ENCODE assay signal across 8 cellular contexts in the genomic region with DNA sequence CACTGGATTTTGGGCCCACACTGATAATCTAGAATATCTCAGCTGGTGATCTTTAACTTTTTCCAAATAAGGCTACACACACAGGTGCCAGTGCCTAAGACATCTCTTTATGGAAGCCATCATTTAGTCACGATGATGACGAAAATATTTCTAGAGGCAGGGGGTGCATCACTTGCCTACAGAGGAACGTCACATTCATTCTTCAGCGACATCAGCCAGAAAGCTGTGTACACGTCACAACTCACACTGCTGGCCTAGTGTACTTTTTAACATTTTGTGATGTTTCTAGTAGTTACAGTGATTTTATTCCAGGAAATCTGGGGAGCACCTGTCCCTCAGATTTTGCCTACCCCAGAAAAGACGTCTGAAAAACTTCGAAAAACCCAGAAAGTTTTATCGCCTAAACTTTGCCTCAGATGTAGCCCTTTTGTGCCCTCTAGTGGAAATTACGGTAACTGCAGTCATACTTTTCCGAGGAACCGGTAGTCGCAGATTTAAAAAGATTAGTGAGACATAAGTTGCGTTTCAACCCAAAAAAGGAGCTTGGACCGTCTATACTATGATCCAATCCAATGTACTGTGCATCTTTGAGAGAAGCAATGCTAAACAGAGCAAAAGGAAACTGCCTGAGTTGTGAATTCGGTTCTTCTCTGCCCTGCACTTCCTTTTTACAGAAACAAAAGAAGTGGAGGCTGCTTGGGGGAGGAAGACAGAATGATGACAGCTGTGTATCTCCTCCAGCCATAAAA.
DNase-seq lines count a peak whose midpoint lies in the region; ATAC-seq and TF ChIP-seq lines count a peak whose summit lies in the region.

No MANE protein-coding gene starts in this region.

- TF ChIP-seq POLR2A in esophagus squamous epithelium (IDR thresholded peaks at IDR 0.05) = no peak

- no peak for DNase-seq in CD14-positive monocyte (ENCODE audit: low spot score)
- DNase-seq in NCI-H526 (lab: John Stamatoyannopoulos, UW) = peak; percentile 1 to 59
- peak; percentile 23 for DNase-seq in activated CD8-positive, alpha-beta memory T cell treated with anti-CD3 and anti-CD28 coated beads, Interleukin-2, amount 50 U/mL, for 24 hours (ENCODE audit: extremely low read depth)
- no peak for DNase-seq in esophagus squamous epithelium (lab: John Stamatoyannopoulos, UW)
- DNase-seq in naive B cell = peak; percentile 55
- DNase-seq in thoracic aorta (ENCODE audit: low spot score) = no peak

- WGBS in esophagus squamous epithelium, 2 donors = 15 to 20% methylated on average over 15 of the region's 15 CpGs

- H3K4me1 ChIP-seq in esophagus squamous epithelium (peaks cover 0 to 24% (median 0%) of the 10 kb centered on the region in 3 donors), thoracic aorta (ENCODE audit: control insufficient read depth in 1 of 2, low read depth in 2 of 2) (no peaks in the 10 kb centered on the region)

- H3K36me3 ChIP-seq in esophagus squamous epithelium = no peaks in the 10 kb centered on the region
- H3K36me3 ChIP-seq in thoracic aorta = no peaks in the 10 kb centered on the region

- H3K4me3 Mint-ChIP-seq in CD14-positive monocyte = peak overlapping the region; percentile 66 to 86
- peak overlapping the region; percentile 73 to 90 (median 82) for H3K4me3 Mint-ChIP-seq in naive B cell

- H3K36me3 Mint-ChIP-seq in CD14-positive monocyte = no peaks in the 10 kb centered on the region
- H3K36me3 Mint-ChIP-seq in naive B cell = no peaks in the 10 kb centered on the region

- peak; percentile 91 for TF ChIP-seq CTCF in CD14-positive monocyte (IDR thresholded peaks at IDR 0.05)
- TF ChIP-seq CTCF in esophagus squamous epithelium (IDR thresholded peaks at IDR 0.05) = peak; percentile 89 to 95 (median 90)
- TF ChIP-seq CTCF in thoracic aorta (IDR thresholded peaks at IDR 0.05) = peak; percentile 88

- intact Hi-C loops in CD14-positive monocyte (cut with micrococcal nuclease) = loop anchor here in 1 of 2 donors (5.0 kb wide), 1 partner anchor 197 kb away; no protein-coding TSS in a partner anchor
- intact Hi-C loops in esophagus squamous epithelium (cut with DNase I) = loop anchor here (5.0 kb wide), 2 partner anchors 197 to 467 kb away; no protein-coding TSS in a partner anchor

- peaks cover 0 to 2% (median 0%) of the 10 kb centered on the region in 3 donors for H3K27me3 Mint-ChIP-seq in CD14-positive monocyte (ENCODE audit: low read depth in 3 of 3)
- H3K27me3 Mint-ChIP-seq in naive B cell = peaks cover 0 to 5% (median 3%) of the 10 kb centered on the region in 3 donors

- H3K27me3 ChIP-seq in esophagus squamous epithelium (no peaks in the 10 kb centered on the region), thoracic aorta (replicated peaks; ENCODE audit: insufficient read depth) (no peaks in the 10 kb centered on the region)

- H3K4me1 Mint-ChIP-seq in CD14-positive monocyte (peaks cover 5% of the 10 kb centered on the region), naive B cell (peaks cover 0 to 5% (median 4%) of the 10 kb centered on the region in 3 donors)

- H3K9me3 ChIP-seq in esophagus squamous epithelium (no peaks in the 10 kb centered on the region), thoracic aorta (no peaks in the 10 kb centered on the region)

- H3K9me3 Mint-ChIP-seq in CD14-positive monocyte = no peaks in the 10 kb centered on the region
- no peaks in the 10 kb centered on the region for H3K9me3 Mint-ChIP-seq in naive B cell

- peak; percentile 77 for ATAC-seq in GM18870 (IDR thresholded peaks at IDR 0.05; ENCODE audit: unreplicated experiment)
- peak; percentile 70 for ATAC-seq in HG03280 (IDR thresholded peaks at IDR 0.05; ENCODE audit: unreplicated experiment)
- ATAC-seq in naive B cell (ENCODE audit: low read depth in 2 of 2) = peak; percentile 38 to 67
- ATAC-seq in thoracic aorta (ENCODE audit: insufficient number of reproducible peaks, low FRiP score, low read depth) = no peak

- H3K27ac ChIP-seq in esophagus squamous epithelium = peak overlapping the region in 2 of 4 donors; percentile 59 to 68
- no peak overlapping the region for H3K27ac ChIP-seq in thoracic aorta

- peak overlapping the region in 5 of 7 donors; percentile 20 to 70 (median 26) for H3K27ac Mint-ChIP-seq in CD14-positive monocyte
- H3K27ac Mint-ChIP-seq in naive B cell = peak overlapping the region in 4 of 6 donors; percentile 12 to 87 (median 69)

- H3K4me3 ChIP-seq in esophagus squamous epithelium = peak overlapping the region in 3 of 4 donors; percentile 40 to 59 (median 44)
- H3K4me3 ChIP-seq in thoracic aorta = peak overlapping the region; percentile 72

Comparison
In these comparisons a context has a peak if more than half of its experiments do, and no peak if none do; other contexts are left out.
1. DNase-seq: peak in NCI-H526 (2 of 2), activated CD8-positive, alpha-beta memory T cell treated with anti-CD3 and anti-CD28 coated beads, Interleukin-2, amount 50 U/mL, for 24 hours (single experiment) and naive B cell (single experiment); none in CD14-positive monocyte (single experiment), esophagus squamous epithelium (single experiment) and thoracic aorta (single experiment).
2. Peak in every context shown above with its lines, with median percentiles within 50 percentile points of each other: CTCF ChIP-seq.